In the genomic region with DNA sequence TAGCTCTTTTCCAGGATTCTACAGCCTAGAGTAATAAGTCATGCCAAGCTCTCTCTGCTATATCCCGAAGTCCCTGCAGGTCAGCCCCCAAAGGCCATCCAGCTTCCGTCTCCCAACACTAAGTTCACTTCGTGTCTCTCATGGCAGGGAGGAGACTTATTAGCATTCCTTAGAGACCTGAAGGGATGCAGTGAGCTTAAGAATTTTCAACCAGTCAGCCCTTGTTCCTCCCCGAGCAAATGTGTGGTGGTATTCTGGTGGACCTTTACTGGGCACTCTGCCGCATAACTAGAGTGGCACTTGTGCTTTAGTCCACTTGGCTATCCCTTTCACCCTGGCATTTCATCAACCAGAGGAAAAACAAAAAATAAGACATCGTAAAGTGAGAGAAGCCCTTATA, we compare ENCODE assay signal across 1 cellular context.
TF ChIP-seq lines count a peak whose summit lies in the region.

No MANE protein-coding gene starts in this region.

TF ChIP-seq in H1, 55 proteins besides CTCF, POLR2A, EP300 and RAD21:
- TF ChIP-seq RXRA (IDR thresholded peaks at IDR 0.05; ENCODE audit: insufficient read depth, low read depth, low read length), result 0 out of 2 replicates have a peak, but pooled peaks have one; percentile 16
